In genomic region chr21:31665397-31665796, GRCh38 we compare ENCODE assay signal across 1 cellular context.
TF ChIP-seq lines count a peak whose summit lies in the region.

No MANE protein-coding gene starts in this region.

TF ChIP-seq in HEK293, 187 proteins besides CTCF, POLR2A, EP300 and RAD21 (continued from another document):
- peak; percentile 65 for TF ChIP-seq ZIC2 (tag by site-specific recombination; IDR thresholded peaks at IDR 0.05)
- TF ChIP-seq ZNF341 (tag by site-specific recombination; IDR thresholded peaks at IDR 0.05; ENCODE audit: low read depth), result 0 out of 2 replicates have a peak, but pooled peaks have one; percentile 25
- peak; percentile 47; the same call in 1 of the 2 replicates for TF ChIP-seq ZBTB17 (tag by site-specific recombination; IDR thresholded peaks at IDR 0.05)
- TF ChIP-seq GLIS1 (tag by site-specific recombination; IDR thresholded peaks at IDR 0.05), result peak; percentile 77
- peak; percentile 52; the same call in 1 of the 2 replicates for TF ChIP-seq MZF1 (tag by site-specific recombination; IDR thresholded peaks at IDR 0.05; ENCODE audit: borderline replicate concordance)
- TF ChIP-seq ZNF274 (IDR thresholded peaks at IDR 0.05; ENCODE audit: low read length), result no peak
- no peak for TF ChIP-seq ZNF274 (tag by site-specific recombination; IDR thresholded peaks at IDR 0.05; ENCODE audit: borderline replicate concordance)
- TF ChIP-seq ZNF529 (tag by site-specific recombination; IDR thresholded peaks at IDR 0.05; ENCODE audit: insufficient replicate concordance), result no peak
- 0 out of 2 replicates have a peak, but pooled peaks have one; percentile 3 for TF ChIP-seq ZNF660 (tag by site-specific recombination; IDR thresholded peaks at IDR 0.05)
- no peak for TF ChIP-seq ZSCAN16 (tag by site-specific recombination; IDR thresholded peaks at IDR 0.05)
